ENCODE assay signal across 11 cellular contexts in the genomic region with DNA sequence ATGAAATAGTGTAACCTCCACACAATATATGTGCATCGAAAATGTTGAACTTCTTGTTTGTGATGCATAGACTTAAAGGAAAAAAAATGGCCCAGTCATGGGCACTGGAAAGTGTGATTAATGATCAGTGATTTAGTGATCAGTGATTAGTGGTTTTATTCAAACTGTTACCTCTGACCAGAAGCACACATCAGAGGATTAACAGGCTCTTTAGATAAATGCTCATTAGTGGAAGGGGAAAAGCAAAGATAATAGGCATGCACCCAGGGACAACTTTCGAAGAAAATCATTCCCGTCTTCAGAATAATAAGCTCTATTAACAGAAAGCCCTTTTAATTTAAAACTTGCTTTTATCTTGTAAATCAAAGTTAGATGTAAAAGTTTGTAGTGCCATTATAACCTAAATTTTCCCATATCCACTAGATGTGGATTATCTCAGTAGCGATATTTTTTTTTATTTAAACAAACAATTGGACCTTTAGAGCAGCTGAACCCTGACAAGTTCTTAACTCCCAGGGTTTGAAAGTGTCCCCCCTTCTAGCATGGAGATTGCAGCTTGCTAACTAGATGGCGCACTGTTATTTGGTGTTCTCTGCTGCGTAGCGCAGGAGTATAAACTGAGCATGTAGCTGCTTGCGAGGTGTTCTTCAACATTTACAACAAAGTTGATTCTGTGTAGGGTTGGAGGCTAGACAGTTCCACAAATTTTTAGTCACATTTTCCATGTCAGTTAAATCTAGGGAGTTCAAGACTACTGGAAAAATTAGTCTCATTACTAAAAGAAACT. TPM values are rescaled to one million over a fixed set of nuclear protein-coding genes. Genes with fewer than 3 reads are reported as not detected.
DNase-seq lines count a peak whose midpoint lies in the region; ATAC-seq, FAIRE-seq and TF ChIP-seq lines count a peak whose summit lies in the region.
"Had no signal": no experiment of that assay in that cellular context is flagged by ENCODE, and none has a peak within 500 bp of the region (broad histone marks: within the 10 kb centered on the region; RNA-seq: fewer than 3 reads in every experiment).

A gene with protein sequence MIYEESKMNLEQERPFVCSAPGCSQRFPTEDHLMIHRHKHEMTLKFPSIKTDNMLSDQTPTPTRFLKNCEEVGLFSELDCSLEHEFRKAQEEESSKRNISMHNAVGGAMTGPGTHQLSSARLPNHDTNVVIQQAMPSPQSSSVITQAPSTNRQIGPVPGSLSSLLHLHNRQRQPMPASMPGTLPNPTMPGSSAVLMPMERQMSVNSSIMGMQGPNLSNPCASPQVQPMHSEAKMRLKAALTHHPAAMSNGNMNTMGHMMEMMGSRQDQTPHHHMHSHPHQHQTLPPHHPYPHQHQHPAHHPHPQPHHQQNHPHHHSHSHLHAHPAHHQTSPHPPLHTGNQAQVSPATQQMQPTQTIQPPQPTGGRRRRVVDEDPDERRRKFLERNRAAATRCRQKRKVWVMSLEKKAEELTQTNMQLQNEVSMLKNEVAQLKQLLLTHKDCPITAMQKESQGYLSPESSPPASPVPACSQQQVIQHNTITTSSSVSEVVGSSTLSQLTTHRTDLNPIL (plus strand): TSS at position 643 of the 787 bp plus-strand sequence. CDS start 397 bp downstream, outside the sequence.

- peaks cover 32% of the 10 kb centered on the region for H3K4me1 ChIP-seq in keratinocyte (ENCODE audit: control insufficient read depth, extremely low read depth, insufficient read depth, low read length)
- H3K4me1 ChIP-seq in testis = peaks cover 9% of the 10 kb centered on the region

- H3K4me2 ChIP-seq in keratinocyte (ENCODE audit: control insufficient read depth, extremely low read depth, insufficient read depth, low read depth, low read length) = peak within 1 kb of the TSS; percentile 78

- H3K9me3 Mint-ChIP-seq in activated naive CD8-positive, alpha-beta T cell treated with anti-CD3 and anti-CD28 coated beads for 36 hours = no peaks in the 10 kb centered on the region

- TF ChIP-seq CTCF in keratinocyte (optimal IDR thresholded peaks at IDR 0.05 in 1 of 3, IDR thresholded peaks at IDR 0.05 in 1 of 3, conservative IDR thresholded peaks at IDR 0.05 in 1 of 3; ENCODE audit: extremely low read depth in 1 of 3, insufficient read depth in 2 of 3, low read length in 3 of 3) (peak in 2 of 3 experiments; percentile 18 to 73), testis (IDR thresholded peaks at IDR 0.05) (no peak)

- H4K20me1 ChIP-seq in keratinocyte (ENCODE audit: control insufficient read depth, extremely low read depth, insufficient read depth, low read length) = no peaks in the 10 kb centered on the region

- no peak for ATAC-seq in HG02678 (IDR thresholded peaks at IDR 0.05; ENCODE audit: unreplicated experiment)
- ATAC-seq in GM19324 (IDR thresholded peaks at IDR 0.05; ENCODE audit: low FRiP score, unreplicated experiment) = no peak

- whole genome bisulfite sequencing in testis, 2 donors = 55 to 56% methylated on average over 8 of the region's 8 CpGs

- no peaks in the 10 kb centered on the region for H3K9me3 ChIP-seq in keratinocyte (ENCODE audit: control insufficient read depth, low read depth, low read length)
- no peaks in the 10 kb centered on the region for H3K9me3 ChIP-seq in testis
- H3K9me3 ChIP-seq: neutrophil had no signal

- no peaks in the 10 kb centered on the region for H3K36me3 ChIP-seq in keratinocyte (ENCODE audit: control insufficient read depth in 2 of 2, extremely low read depth in 1 of 2, insufficient read depth in 2 of 2, low read length in 2 of 2)
- no peaks in the 10 kb centered on the region for H3K36me3 ChIP-seq in testis (ENCODE audit: low read depth, missing control alignments)
- H3K36me3 ChIP-seq: neutrophil had no signal

- FAIRE-seq in keratinocyte (lab: Jason Lieb, UNC) = peak; percentile 23
- FAIRE-seq: A204.1 had no signal

- peaks cover 28% of the 10 kb centered on the region for H3K27me3 ChIP-seq in keratinocyte (ENCODE audit: control insufficient read depth, extremely low read depth, insufficient read depth, low read length)
- H3K27me3 ChIP-seq in testis = no peaks in the 10 kb centered on the region

- no peak within 1 kb of the TSS for H3K27ac Mint-ChIP-seq in activated naive CD8-positive, alpha-beta T cell treated with anti-CD3 and anti-CD28 coated beads for 36 hours

- peaks cover 44% of the 10 kb centered on the region for H3K4me1 Mint-ChIP-seq in activated naive CD8-positive, alpha-beta T cell treated with anti-CD3 and anti-CD28 coated beads for 36 hours

- H3K9me1 ChIP-seq in keratinocyte (ENCODE audit: control insufficient read depth, extremely low read depth, insufficient read depth, low read length) = no peaks in the 10 kb centered on the region

- H3K9ac ChIP-seq in keratinocyte (ENCODE audit: control insufficient read depth, extremely low read depth, insufficient read depth, low read length) = no peak within 1 kb of the TSS

- no peaks in the 10 kb centered on the region for H3K79me2 ChIP-seq in keratinocyte (ENCODE audit: control insufficient read depth, insufficient read depth, low read length)

- H3K36me3 Mint-ChIP-seq in activated naive CD8-positive, alpha-beta T cell treated with anti-CD3 and anti-CD28 coated beads for 36 hours = no peaks in the 10 kb centered on the region

- H3K27ac ChIP-seq in keratinocyte (ENCODE audit: control insufficient read depth, insufficient read depth, low read length) = no peak within 1 kb of the TSS
- no peak within 1 kb of the TSS for H3K27ac ChIP-seq in testis
- H3K27ac ChIP-seq: neutrophil had no signal

- H3K27me3 Mint-ChIP-seq in activated naive CD8-positive, alpha-beta T cell treated with anti-CD3 and anti-CD28 coated beads for 36 hours = peaks cover 80% of the 10 kb centered on the region

- peak in 2 of 3 experiments; percentile 35 to 64 for DNase-seq in NCI-H1417 (lab: John Stamatoyannopoulos, UW)
- DNase-seq in NCI-H1417 treated with DMSO at 0.1 percent for 48 hours (lab: John Stamatoyannopoulos, UW) = no peak
- DNase-seq in activated naive CD8-positive, alpha-beta T cell treated with anti-CD3 and anti-CD28 coated beads for 36 hours = no peak
- no peak for DNase-seq in keratinocyte (ENCODE audit: low read depth, low spot score)
- DNase-seq in testis = peak; percentile 22
- no peak for DNase-seq in NCI-H226
- DNase-seq: activated CD4-positive, alpha-beta T cell treated with anti-CD3 and anti-CD28 coated beads, Interleukin-2, amount 50 U/mL, for 1 hour had no signal

- intact Hi-C loops in testis (cut with DNase I; ENCODE audit: low total_unique reads) = no loop called here

- no peak for TF ChIP-seq POLR2A in testis (IDR thresholded peaks at IDR 0.05)

- dilution Hi-C loops in keratinocyte (cut with MboI; ENCODE audit: extremely low pct_ligation_motif_present, low sequenced_read_pairs) = no loop called here

- no peak within 1 kb of the TSS for H3K4me3 ChIP-seq in keratinocyte (ENCODE audit: control insufficient read depth in 2 of 3, extremely low read depth in 1 of 3, insufficient read depth in 2 of 3, low read depth in 1 of 3, low read length in 3 of 3)
- no peak within 1 kb of the TSS for H3K4me3 ChIP-seq in testis

- H3K4me3 Mint-ChIP-seq in activated naive CD8-positive, alpha-beta T cell treated with anti-CD3 and anti-CD28 coated beads for 36 hours = peak within 1 kb of the TSS; percentile 75

- H2AFZ ChIP-seq in keratinocyte (ENCODE audit: control insufficient read depth, low read length) = no peak within 1 kb of the TSS

RNA-seq across cellular contexts. Expression of the gene that starts here (rescaled TPM):
- 1 to 10 TPM; 2.0 to 2.4 TPM for total RNA-seq in activated naive CD8-positive, alpha-beta T cell treated with anti-CD3 and anti-CD28 coated beads for 36 hours
- polyA plus RNA-seq in keratinocyte = 4.3 to 7.9 TPM (median 4.6 TPM) in 3 replicates
- 1.2 TPM for polyA plus RNA-seq in keratinocyte (2011; ENCODE audit: low read depth)
- polyA plus RNA-seq in keratinocyte (2011; cell fraction: cytosol; rRNA removed) = 4.1 and 5.4 TPM in 2 replicates
- polyA plus RNA-seq in keratinocyte (2011; cell fraction: nucleus; rRNA removed) = 18.1 and 20.9 TPM in 2 replicates
- polyA plus RNA-seq in keratinocyte (2012; ENCODE audit: low replicate concordance) = 3.2 and 3.4 TPM in 2 replicates
- 14.1 to 30.0 TPM (median 18.6 TPM) in 3 replicates for polyA minus RNA-seq in keratinocyte
- polyA minus RNA-seq in keratinocyte (2011; cell fraction: cytosol; rRNA and poly(A)+ RNA removed) = 5.0 TPM
- polyA minus RNA-seq in keratinocyte (2011; cell fraction: nucleus; rRNA and poly(A)+ RNA removed) = 23.1 and 37.5 TPM in 2 replicates
- total RNA-seq in testis = 1 to 10 TPM; 2.0 to 2.9 TPM
- 2.9 TPM for polyA plus RNA-seq in testis (ENCODE audit: insufficient read depth, low read depth, low replicate concordance)

Comparison
In these comparisons a context has a peak if more than half of its experiments do, and no peak if none do; other contexts are left out.
1. DNase-seq: peak in NCI-H1417 (2 of 3) and testis (single experiment); none in NCI-H1417 treated with DMSO at 0.1 percent for 48 hours (single experiment), activated naive CD8-positive, alpha-beta T cell treated with anti-CD3 and anti-CD28 coated beads for 36 hours (single experiment), keratinocyte (single experiment) and NCI-H226 (single experiment).
2. CTCF ChIP-seq: peak in keratinocyte (2 of 3); none in testis (0 of 3).